8 cellular contexts compared by ENCODE assay signal in the genomic region with DNA sequence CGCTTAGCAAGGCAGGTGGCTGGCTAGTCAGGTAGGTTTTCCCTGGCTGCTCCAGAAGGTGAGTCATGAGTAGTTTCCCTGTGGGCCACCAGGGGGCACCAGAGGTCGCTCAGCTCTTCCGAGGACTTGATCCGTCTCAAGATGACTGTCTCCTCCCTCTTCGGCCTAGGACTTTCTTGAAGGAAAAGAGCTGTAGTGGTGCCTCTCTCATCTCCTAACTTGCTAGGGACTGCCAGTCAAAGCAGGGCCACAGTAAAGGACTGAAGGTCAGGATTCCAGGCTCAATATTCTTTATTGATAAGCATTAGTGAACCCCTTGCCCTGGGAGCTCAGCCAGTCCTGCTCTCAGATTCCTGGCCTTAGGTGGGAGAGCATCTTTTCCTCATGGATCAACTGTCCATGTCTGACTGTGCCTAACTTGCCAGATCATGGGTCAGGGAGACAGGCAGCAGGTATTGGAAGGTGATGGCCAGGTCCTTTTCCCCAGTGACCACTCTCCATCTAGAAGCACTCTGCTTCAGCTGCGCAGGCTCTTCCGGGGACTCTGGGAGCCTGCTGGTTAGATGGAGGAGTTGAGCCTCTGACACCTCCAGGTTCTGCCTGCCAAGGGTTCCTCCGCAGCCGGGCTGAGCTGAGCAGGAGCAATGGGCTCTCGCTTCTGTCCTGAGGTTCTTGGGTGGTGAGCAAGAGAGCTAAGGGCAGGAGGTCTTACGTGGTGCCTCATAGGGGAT. TPM values are rescaled to one million over a fixed set of nuclear protein-coding genes. Genes with fewer than 3 reads are reported as not detected.
DNase-seq lines count a peak whose midpoint lies in the region; ATAC-seq and TF ChIP-seq lines count a peak whose summit lies in the region.

No MANE protein-coding gene starts in this region.

- peaks cover 0 to 4% (median 0%) of the 10 kb centered on the region in 9 donors for H3K36me3 ChIP-seq in heart left ventricle

- no peak for ATAC-seq in activated naive CD8-positive, alpha-beta T cell treated with anti-CD3 and anti-CD28 coated beads, Interleukin-2, amount 50 U/mL, for 24 hours
- no peak for ATAC-seq in heart left ventricle
- no peak for ATAC-seq in GM19328 (IDR thresholded peaks at IDR 0.05; ENCODE audit: unreplicated experiment)
- ATAC-seq in HG03565 (IDR thresholded peaks at IDR 0.05; ENCODE audit: unreplicated experiment), result no peak

- WGBS in heart left ventricle, 4 donors, result 54 to 56% (median 55%) methylated on average over 10 to 11 of the region's 11 CpGs

- no peaks in the 10 kb centered on the region for H3K27me3 Mint-ChIP-seq in activated naive CD8-positive, alpha-beta T cell treated with anti-CD3 and anti-CD28 coated beads, Interleukin-2, amount 50 U/mL, for 24 hours

- H3K27ac ChIP-seq in heart left ventricle, result peak overlapping the region in 11 of 12 donors; percentile 38 to 100 (median 99)

- TF ChIP-seq CTCF in heart left ventricle (IDR thresholded peaks at IDR 0.05), result peak; percentile 90 to 98 (median 96)

- TF ChIP-seq POLR2A in heart left ventricle (IDR thresholded peaks at IDR 0.05), result no peak

- intact Hi-C loops in heart left ventricle (cut with DNase I), result loop anchor here in 2 of 10 donors (2.0 kb wide), 2 partner anchors 153 to 157 kb away; a partner anchor contains a TSS

- no peaks in the 10 kb centered on the region for H3K9me3 ChIP-seq in heart left ventricle

- peak overlapping the region in 5 of 12 donors; percentile 11 to 88 (median 15) for H3K4me3 ChIP-seq in heart left ventricle

- H3K36me3 Mint-ChIP-seq in activated naive CD8-positive, alpha-beta T cell treated with anti-CD3 and anti-CD28 coated beads, Interleukin-2, amount 50 U/mL, for 24 hours (ENCODE audit: low read depth), result no peaks in the 10 kb centered on the region

- no peaks in the 10 kb centered on the region for H3K27me3 ChIP-seq in heart left ventricle

- DNase-seq in EH (ENCODE audit: low read depth) (peak; percentile 84), M059J (ENCODE audit: low read depth) (peak; percentile 81), SKM-1 treated with dmso at 0.1 percent for 144 hours (lab: John Stamatoyannopoulos, UW; ENCODE audit: unreplicated experiment) (peak; percentile 72), heart left ventricle (peak in 1 of 5 donors; percentile 63), putamen (ENCODE audit: low spot score) (peak; percentile 66)
- DNase-seq in activated naive CD8-positive, alpha-beta T cell treated with anti-CD3 and anti-CD28 coated beads, Interleukin-2, amount 50 U/mL, for 24 hours, result peak; percentile 70

- H3K4me1 Mint-ChIP-seq in activated naive CD8-positive, alpha-beta T cell treated with anti-CD3 and anti-CD28 coated beads, Interleukin-2, amount 50 U/mL, for 24 hours, result peaks cover 72% of the 10 kb centered on the region

- H3K27ac Mint-ChIP-seq in activated naive CD8-positive, alpha-beta T cell treated with anti-CD3 and anti-CD28 coated beads, Interleukin-2, amount 50 U/mL, for 24 hours, result peak overlapping the region; percentile 74

- H3K4me1 ChIP-seq in heart left ventricle, result peaks cover 8 to 66% (median 51%) of the 10 kb centered on the region in 12 donors

- H3K9me3 Mint-ChIP-seq in activated naive CD8-positive, alpha-beta T cell treated with anti-CD3 and anti-CD28 coated beads, Interleukin-2, amount 50 U/mL, for 24 hours, result no peaks in the 10 kb centered on the region

- H3K4me3 Mint-ChIP-seq in activated naive CD8-positive, alpha-beta T cell treated with anti-CD3 and anti-CD28 coated beads, Interleukin-2, amount 50 U/mL, for 24 hours, result peak overlapping the region; percentile 96

RNA-seq across cellular contexts. Expression of a gene that starts 1.9 kb away (rescaled TPM):
- total RNA-seq in M059J (2014; rRNA removed; shearing (Covaris generic)), result 127 and 137 TPM in 2 replicates
- total RNA-seq in heart left ventricle, result 100 to 1,000 TPM in 1 of 9 donors, 10 to 100 TPM in 8; 36.0 to 131 (median 57.1) TPM
- polyA plus RNA-seq in heart left ventricle, result 100 to 1,000 TPM in 1 of 2 donors, 10 to 100 TPM in 1; 83.0 to 164 TPM

RNA-seq across cellular contexts. Expression of a gene that starts 22.0 kb away (rescaled TPM):
- total RNA-seq in M059J (2014; rRNA removed; shearing (Covaris generic)), result 16.2 and 22.6 TPM in 2 replicates
- total RNA-seq in heart left ventricle, result 1 to 10 TPM in 5 of 9 donors, under 1 TPM in 4; 0.25 to 6.1 (median 1.7) TPM
- 10 to 100 TPM in 1 of 2 donors, under 1 TPM in 1; 0.99 to 17.1 TPM for polyA plus RNA-seq in heart left ventricle

RNA-seq across cellular contexts. Expression of a gene that starts 40.3 kb away (rescaled TPM):
- total RNA-seq in M059J (2014; rRNA removed; shearing (Covaris generic)), result 7.3 and 13.3 TPM in 2 replicates
- 1 to 10 TPM; 3.5 to 9.1 (median 5.8) TPM for total RNA-seq in heart left ventricle
- polyA plus RNA-seq in heart left ventricle, result 1 to 10 TPM; 7.6 to 8.0 TPM

RNA-seq across cellular contexts. Expression of a gene that starts 48.1 kb away (rescaled TPM):
- total RNA-seq in M059J (2014; rRNA removed; shearing (Covaris generic)), result 17.5 and 18.4 TPM in 2 replicates
- 10 to 100 TPM; 10.8 to 23.9 (median 16.8) TPM for total RNA-seq in heart left ventricle
- polyA plus RNA-seq in heart left ventricle, result 1 to 10 TPM; 8.1 to 9.4 TPM

RNA-seq across cellular contexts. Expression of a gene that starts 50.2 kb away (rescaled TPM):
- total RNA-seq in M059J (2014; rRNA removed; shearing (Covaris generic)), result 223 and 247 TPM in 2 replicates
- total RNA-seq in heart left ventricle, result 100 to 1,000 TPM in 7 of 9 donors, 10 to 100 TPM in 2; 90.3 to 151 (median 105) TPM
- 100 to 1,000 TPM in 1 of 2 donors, 10 to 100 TPM in 1; 94.4 to 207 TPM for polyA plus RNA-seq in heart left ventricle
